In genomic region chr2:62270728-62271127, GRCh38 we compare ENCODE assay signal across 14 cellular contexts.
DNase-seq lines count a peak whose midpoint lies in the region; ATAC-seq, FAIRE-seq and TF ChIP-seq lines count a peak whose summit lies in the region.
"Had no signal": no experiment of that assay in that cellular context is flagged by ENCODE, and none has a peak within 500 bp of the region (broad histone marks: within the 10 kb centered on the region; RNA-seq: fewer than 3 reads in every experiment).

No MANE protein-coding gene starts in this region.

- H3K36me3 ChIP-seq in K562 (ENCODE audit: control insufficient read depth, insufficient read depth, low read length), result no peaks in the 10 kb centered on the region

- H3K36me3 Mint-ChIP-seq in mesothelial cell of epicardium, result no peaks in the 10 kb centered on the region
- no peaks in the 10 kb centered on the region for H3K36me3 Mint-ChIP-seq in activated T-helper 1 cell treated with anti-CD3 and anti-CD28 coated beads, Interleukin-12 subunit alpha, Interleukin-12 subunit beta, Interleukin-2, Interleukin-4 antibody, amounts not matched to agents 30 ng/mL and 10 ng/mL and 1 ng/mL, durations not matched to agents 14 hours and 24 hours and 36 hours (ENCODE audit: low read depth)
- H3K36me3 Mint-ChIP-seq: activated naive CD4-positive, alpha-beta T cell treated with anti-CD3 and anti-CD28 coated beads, Interleukin-2, amount 10 ng/mL, durations not matched to agents 7 days and 5 days had no signal

- no peak for TF ChIP-seq EP300 in K562 (IDR thresholded peaks at IDR 0.05; ENCODE audit: low read length)

- no peak overlapping the region for H3K27ac ChIP-seq in K562 (ENCODE audit: extremely low read depth, low read depth, low read length)
- H3K27ac ChIP-seq: RWPE1 had no signal

- BruUV-seq in K562 (replicated peaks; lab: Mats Ljungman, UMichigan), result no TSS peak

- peaks cover 3 to 4% of the 10 kb centered on the region in 2 experiments; a peak in 4 of 5 replicates for H3K4me1 ChIP-seq in K562 (replicated peaks in 1 of 2; ENCODE audit: control insufficient read depth in 2 of 2, insufficient read depth in 2 of 2, low read length in 2 of 2)

- H2AFZ ChIP-seq in K562 (ENCODE audit: low read depth, low read length), result peak overlapping the region; percentile 27; the same call in 1 of the 2 replicates

- CTCF ChIA-PET in K562 (lab: Yijun Ruan, JAX; ENCODE audit: low intra/inter-chr PET ratio), result no interaction called here

- intact Hi-C loops in K562 (cut with micrococcal nuclease), result no loop called here
- intact Hi-C loops in activated T-helper 1 cell treated with anti-CD3 and anti-CD28 coated beads, Interleukin-12 subunit alpha, Interleukin-12 subunit beta, Interleukin-2, Interleukin-4 antibody, amounts not matched to agents 30 ng/mL and 10 ng/mL and 1 ng/mL, durations not matched to agents 14 hours and 24 hours and 36 hours (cut with micrococcal nuclease), result no loop called here

- H3K27me3 Mint-ChIP-seq in mesothelial cell of epicardium (ENCODE audit: low read depth), result no peaks in the 10 kb centered on the region
- H3K27me3 Mint-ChIP-seq in activated T-helper 1 cell treated with anti-CD3 and anti-CD28 coated beads, Interleukin-12 subunit alpha, Interleukin-12 subunit beta, Interleukin-2, Interleukin-4 antibody, amounts not matched to agents 30 ng/mL and 10 ng/mL and 1 ng/mL, durations not matched to agents 14 hours and 24 hours and 36 hours (ENCODE audit: insufficient read depth), result peaks cover 7% of the 10 kb centered on the region

- no peaks in the 10 kb centered on the region for H3K79me2 ChIP-seq in K562 (ENCODE audit: control insufficient read depth, insufficient read depth, low read length)

- H3K27ac Mint-ChIP-seq in mesothelial cell of epicardium, result no peak overlapping the region
- H3K27ac Mint-ChIP-seq in activated T-helper 1 cell treated with anti-CD3 and anti-CD28 coated beads, Interleukin-12 subunit alpha, Interleukin-12 subunit beta, Interleukin-2, Interleukin-4 antibody, amounts not matched to agents 30 ng/mL and 10 ng/mL and 1 ng/mL, durations not matched to agents 14 hours and 24 hours and 36 hours, result no peak overlapping the region
- H3K27ac Mint-ChIP-seq: activated naive CD4-positive, alpha-beta T cell treated with anti-CD3 and anti-CD28 coated beads, Interleukin-2, amount 10 ng/mL, durations not matched to agents 7 days and 5 days had no signal

- 9% methylated on average over 3 of the region's 3 CpGs for WGBS in K562 (ENCODE audit: insufficient coverage, low coverage, missing lambda C conversion rate)

- TF ChIP-seq POLR2A in K562 (conservative IDR thresholded peaks at IDR 0.05), result no peak
- no peak for TF ChIP-seq POLR2A in GM12891 (IDR thresholded peaks at IDR 0.05; ENCODE audit: low read depth, low read length)

- TF ChIP-seq CTCF in K562 (IDR thresholded peaks at IDR 0.05 in 2 of 3, conservative IDR thresholded peaks at IDR 0.05 in 1 of 3; ENCODE audit: insufficient read depth in 2 of 3, low read depth in 1 of 3, low read length in 3 of 3) (no peak), mesothelial cell of epicardium (IDR thresholded peaks at IDR 0.05; ENCODE audit: unreplicated experiment) (no peak)

- ATAC-seq in K562, result peak; percentile 37; the same call in 1 of the 3 replicates

- H3K4me1 Mint-ChIP-seq in mesothelial cell of epicardium, result peaks cover 7% of the 10 kb centered on the region
- no peaks in the 10 kb centered on the region for H3K4me1 Mint-ChIP-seq in activated T-helper 1 cell treated with anti-CD3 and anti-CD28 coated beads, Interleukin-12 subunit alpha, Interleukin-12 subunit beta, Interleukin-2, Interleukin-4 antibody, amounts not matched to agents 30 ng/mL and 10 ng/mL and 1 ng/mL, durations not matched to agents 14 hours and 24 hours and 36 hours (ENCODE audit: low read depth)
- H3K4me1 Mint-ChIP-seq: activated naive CD4-positive, alpha-beta T cell treated with anti-CD3 and anti-CD28 coated beads, Interleukin-2, amount 10 ng/mL, durations not matched to agents 7 days and 5 days had no signal

- no peak overlapping the region for H3K4me2 ChIP-seq in K562 (ENCODE audit: insufficient read depth, low read length)

- in situ Hi-C loops in K562 (cut with MboI), result no loop called here

- no peak overlapping the region for H3K4me3 Mint-ChIP-seq in mesothelial cell of epicardium
- H3K4me3 Mint-ChIP-seq in activated T-helper 1 cell treated with anti-CD3 and anti-CD28 coated beads, Interleukin-12 subunit alpha, Interleukin-12 subunit beta, Interleukin-2, Interleukin-4 antibody, amounts not matched to agents 30 ng/mL and 10 ng/mL and 1 ng/mL, durations not matched to agents 14 hours and 24 hours and 36 hours, result no peak overlapping the region
- H3K4me3 Mint-ChIP-seq: activated naive CD4-positive, alpha-beta T cell treated with anti-CD3 and anti-CD28 coated beads, Interleukin-2, amount 10 ng/mL, durations not matched to agents 7 days and 5 days had no signal

- FAIRE-seq in K562 (lab: Jason Lieb, UNC) (no peak), GM12891 (lab: Jason Lieb, UNC) (no peak)
- FAIRE-seq: GM18507, islet of Langerhans, urothelium cell line had no signal

- DNase-seq in EH (ENCODE audit: low read depth) (peak; percentile 32), NCI-H1694 (lab: John Stamatoyannopoulos, UW) (peak; percentile 35), K562 (ENCODE audit: extremely low read depth in 1 of 4, low spot score in 3 of 4) (peak in 1 of 4 experiments; percentile 62), mesothelial cell of epicardium (ENCODE audit: low spot score in 2 of 2, unreplicated experiment in 2 of 2) (peak; percentile 48 to 74), GM12891 (ENCODE audit: insufficient read length, low spot score) (no peak), HPDE6-E6E7 (ENCODE audit: extremely low spot score) (no peak), NAMALWA (ENCODE audit: low spot score) (no peak)
- DNase-seq in activated T-helper 1 cell treated with anti-CD3 and anti-CD28 coated beads, Interleukin-12 subunit alpha, Interleukin-12 subunit beta, Interleukin-2, Interleukin-4 antibody, amounts not matched to agents 30 ng/mL and 10 ng/mL and 1 ng/mL, durations not matched to agents 14 hours and 24 hours and 36 hours (ENCODE audit: low spot score), result no peak
- DNase-seq: activated naive CD4-positive, alpha-beta T cell treated with anti-CD3 and anti-CD28 coated beads, Interleukin-2, amount 10 ng/mL, durations not matched to agents 7 days and 5 days; Karpas-422 had no signal

- TF ChIP-seq RAD21 in K562 (CRISPR knock-in tag; conservative IDR thresholded peaks at IDR 0.05 in 1 of 2, IDR thresholded peaks at IDR 0.05 in 1 of 2), result no peak

- no peaks in the 10 kb centered on the region for H3K9me1 ChIP-seq in K562 (ENCODE audit: control insufficient read depth, insufficient read depth, low read length)

- H3K4me3 ChIP-seq in K562, result no peak overlapping the region

- no peaks in the 10 kb centered on the region for H4K20me1 ChIP-seq in K562 (replicated peaks; ENCODE audit: control insufficient read depth, insufficient read depth, low read length)

- H3K27me3 ChIP-seq in K562 (ENCODE audit: control insufficient read depth in 2 of 2, insufficient read depth in 2 of 2, low read length in 2 of 2), result no peaks in the 10 kb centered on the region

- POLR2A ChIA-PET in K562 (lab: Yijun Ruan, JAX), result interaction anchor here (0.8 kb wide), 1 partner anchor 13 kb away, joined by 3 read pairs; no protein-coding TSS in a partner anchor

- peaks cover 29% of the 10 kb centered on the region for H3K9me3 Mint-ChIP-seq in mesothelial cell of epicardium
- peaks cover 3% of the 10 kb centered on the region for H3K9me3 Mint-ChIP-seq in activated T-helper 1 cell treated with anti-CD3 and anti-CD28 coated beads, Interleukin-12 subunit alpha, Interleukin-12 subunit beta, Interleukin-2, Interleukin-4 antibody, amounts not matched to agents 30 ng/mL and 10 ng/mL and 1 ng/mL, durations not matched to agents 14 hours and 24 hours and 36 hours

- no peak overlapping the region for H3K9ac ChIP-seq in K562 (ENCODE audit: insufficient read depth in 1 of 2, low read depth in 2 of 2, low read length in 2 of 2)

- H3K9me3 ChIP-seq in K562 (replicated peaks; ENCODE audit: control insufficient read depth, insufficient read depth, low read depth, low read length), result 0 out of 2 replicates have a peak, but pooled peaks cover 2% of the 10 kb centered on the region

TF ChIP-seq in K562, 482 proteins besides CTCF, POLR2A, EP300 and RAD21:
- TF ChIP-seq NFIC (IDR thresholded peaks at IDR 0.05), result peak; percentile 96
- TF ChIP-seq NFIX (CRISPR knock-in tag; IDR thresholded peaks at IDR 0.05; ENCODE audit: low read depth), result 0 out of 2 replicates have a peak, but pooled peaks have one; percentile 5
- TF ChIP-seq ZNF79 (CRISPR knock-in tag; IDR thresholded peaks at IDR 0.05; ENCODE audit: low read depth), result no peak

TF ChIP-seq in GM12891, 5 proteins besides CTCF, POLR2A, EP300 and RAD21:
- TF ChIP-seq SPI1 (IDR thresholded peaks at IDR 0.05; ENCODE audit: low read depth, low read length) (no peak), PAX5 (IDR thresholded peaks at IDR 0.05; ENCODE audit: insufficient read depth, low read length, severe bottlenecking) (no peak), TAF1 (IDR thresholded peaks at IDR 0.05; ENCODE audit: low read depth, low read length) (no peak), POLR2AphosphoS5 (IDR thresholded peaks at IDR 0.05; ENCODE audit: low read depth, low read length) (no peak), POU2F2 (IDR thresholded peaks at IDR 0.05; ENCODE audit: low read depth, low read length) (no peak)

Comparison
In these comparisons a context has a peak if more than half of its experiments do, and no peak if none do; other contexts are left out.
1. DNase-seq: peak in EH (single experiment), NCI-H1694 (single experiment) and mesothelial cell of epicardium (2 of 2); none in GM12891 (single experiment), HPDE6-E6E7 (single experiment), activated T-helper 1 cell treated with anti-CD3 and anti-CD28 coated beads, Interleukin-12 subunit alpha, Interleukin-12 subunit beta, Interleukin-2, Interleukin-4 antibody, amounts not matched to agents 30 ng/mL and 10 ng/mL and 1 ng/mL, durations not matched to agents 14 hours and 24 hours and 36 hours (single experiment) and NAMALWA (single experiment).